ENCODE assay signal across 17 cellular contexts in genomic region chr10:44209806-44210205, GRCh38.
DNase-seq lines count a peak whose midpoint lies in the region; ATAC-seq and TF ChIP-seq lines count a peak whose summit lies in the region.
"Had no signal": no experiment of that assay in that cellular context is flagged by ENCODE, and none has a peak within 500 bp of the region (broad histone marks: within the 10 kb centered on the region; RNA-seq: fewer than 3 reads in every experiment).

No MANE protein-coding gene starts in this region.

- H3K4me3 ChIP-seq in GM23338 (no peak overlapping the region), HEK293 (ENCODE audit: low read depth, low read length) (no peak overlapping the region), neuronal stem cell (ENCODE audit: low read length in 2 of 2) (no peak overlapping the region), tibial artery (no peak overlapping the region)
- H3K4me3 ChIP-seq: GM23248 had no signal

- H3K4me1 Mint-ChIP-seq in GM23338: peaks cover 10% of the 10 kb centered on the region; the same call in 2 of the 3 replicates
- H3K4me1 Mint-ChIP-seq: CD4-positive, alpha-beta memory T cell had no signal

- peak overlapping the region; percentile 86 for H2BK15ac ChIP-seq in neuronal stem cell (ENCODE audit: low read length)

- H3K79me1 ChIP-seq in neuronal stem cell (ENCODE audit: low read depth, low read length): no peaks in the 10 kb centered on the region

- H3K79me2 ChIP-seq in GM23338 (replicated peaks; ENCODE audit: insufficient read depth): no peaks in the 10 kb centered on the region

- CTCF ChIA-PET in HEK293 (lab: Yijun Ruan, JAX): no interaction called here

- DNase-seq in GM23338 (ENCODE audit: low spot score): no peak
- DNase-seq in neuronal stem cell (ENCODE audit: low spot score): peak; percentile 8
- DNase-seq in tibial artery: no peak
- no peak for DNase-seq in NCI-H1092 treated with DMSO at 0.1 percent for 48 hours (lab: John Stamatoyannopoulos, UW)
- no peak for DNase-seq in pons (ENCODE audit: low spot score)
- DNase-seq: C1 segment of cervical spinal cord; Calu3; CD4-positive, alpha-beta memory T cell; COR-L47; DMS53; DMS79 treated with DMSO at 0.1 percent for 48 hours; GF-D8; GM23248; H9; HFFc6 had no signal

- no peak overlapping the region for H2BK12ac ChIP-seq in neuronal stem cell (ENCODE audit: low read length)

- intact Hi-C loops in tibial artery (cut with DNase I; ENCODE audit: low total_unique reads): no loop called here

- H3K23ac ChIP-seq in neuronal stem cell (ENCODE audit: low read depth, low read length, poor library complexity): no peak overlapping the region

- H3K36me3 ChIP-seq in GM23338 (ENCODE audit: insufficient read depth) (no peaks in the 10 kb centered on the region; the same call in 1 of the 2 replicates), HEK293 (ENCODE audit: control insufficient read depth in 2 of 2, insufficient read depth in 1 of 2, low read length in 2 of 2) (no peaks in the 10 kb centered on the region), neuronal stem cell (replicated peaks in 1 of 2; ENCODE audit: control insufficient read depth in 2 of 2, insufficient read depth in 2 of 2, low read length in 2 of 2) (no peaks in the 10 kb centered on the region), tibial artery (no peaks in the 10 kb centered on the region)

- no peak overlapping the region for H2BK120ac ChIP-seq in neuronal stem cell (ENCODE audit: low read depth, low read length)

- TF ChIP-seq CTCF in GM23338 (conservative IDR thresholded peaks at IDR 0.05; ENCODE audit: low read depth in 2 of 2): no peak
- no peak for TF ChIP-seq CTCF in HEK293 (tag by site-specific recombination; IDR thresholded peaks at IDR 0.05)
- no peak for TF ChIP-seq CTCF in tibial artery (IDR thresholded peaks at IDR 0.05)

- H3K27ac Mint-ChIP-seq in GM23338: no peak overlapping the region
- H3K27ac Mint-ChIP-seq: CD4-positive, alpha-beta memory T cell; HFFc6 had no signal

- no peak overlapping the region for H4K8ac ChIP-seq in neuronal stem cell (ENCODE audit: low read depth, low read length)

- no peak overlapping the region for H3K9ac ChIP-seq in neuronal stem cell (ENCODE audit: low read depth, low read length, poor library complexity)
- H3K9ac ChIP-seq: GM23248 had no signal

- no peak overlapping the region for H2AK5ac ChIP-seq in neuronal stem cell (ENCODE audit: low read depth, low read length)

- H3K4me2 ChIP-seq in GM23338 (no peak overlapping the region), neuronal stem cell (ENCODE audit: insufficient read depth, low read length, poor library complexity, severe bottlenecking) (no peak overlapping the region)

- ATAC-seq in GM23338: peak; percentile 68
- ATAC-seq: HCT116 had no signal

- H4K20me1 ChIP-seq in GM23338 (replicated peaks; ENCODE audit: insufficient read depth): no peaks in the 10 kb centered on the region

- H3F3A ChIP-seq in GM23338 (replicated peaks; ENCODE audit: low read depth): no peaks in the 10 kb centered on the region

- POLR2A ChIA-PET in HEK293 (lab: Yijun Ruan, JAX): no interaction called here

- no peak overlapping the region for H2BK5ac ChIP-seq in neuronal stem cell (ENCODE audit: low read length)

- H3K4me1 ChIP-seq in GM23338 (ENCODE audit: insufficient read depth): peaks cover 7% of the 10 kb centered on the region; the same call in 1 of the 2 replicates
- peaks cover 7% of the 10 kb centered on the region; the same call in 1 of the 2 replicates for H3K4me1 ChIP-seq in HEK293 (ENCODE audit: control insufficient read depth, insufficient read depth, low read length)
- H3K4me1 ChIP-seq in neuronal stem cell (ENCODE audit: control insufficient read depth in 2 of 2, insufficient read depth in 1 of 2, low read depth in 1 of 2, low read length in 2 of 2): peaks cover 0 to 17% of the 10 kb centered on the region in 2 donors
- H3K4me1 ChIP-seq in tibial artery: peaks cover 0 to 10% (median 2%) of the 10 kb centered on the region in 4 donors

- H3K27me3 ChIP-seq in GM23338 (ENCODE audit: insufficient read depth) (no peaks in the 10 kb centered on the region), neuronal stem cell (ENCODE audit: control insufficient read depth in 3 of 3, insufficient read depth in 3 of 3, low read depth in 1 of 3, low read length in 3 of 3) (no peaks in the 10 kb centered on the region), tibial artery (no peaks in the 10 kb centered on the region)

- H3K9me2 ChIP-seq in GM23338 (ENCODE audit: insufficient read depth): no peaks in the 10 kb centered on the region

- no peak overlapping the region for H3K4ac ChIP-seq in neuronal stem cell (ENCODE audit: low read length)

- H3K9me3 ChIP-seq in HEK293 (ENCODE audit: control insufficient read depth, insufficient read depth, low read depth, low read length) (no peaks in the 10 kb centered on the region), neuronal stem cell (replicated peaks in 1 of 2; ENCODE audit: control insufficient read depth in 2 of 2, insufficient read depth in 1 of 2, low read depth in 1 of 2, low read length in 2 of 2) (no peaks in the 10 kb centered on the region), tibial artery (no peaks in the 10 kb centered on the region)

- no peak overlapping the region for H3K14ac ChIP-seq in neuronal stem cell (ENCODE audit: low read length)

- H2AFZ ChIP-seq in GM23338 (no peak overlapping the region), neuronal stem cell (ENCODE audit: low read length) (peak overlapping the region; percentile 11)
- H2AFZ ChIP-seq: GM23248 had no signal

- no peaks in the 10 kb centered on the region for H3K27me3 Mint-ChIP-seq in GM23338 (ENCODE audit: insufficient read depth, low read depth, poor library complexity)

- no CpG with 5 or more reads among the region's 4 CpGs for WGBS in neuronal stem cell (ENCODE audit: extremely low coverage in 2 of 2, insufficient read length in 2 of 2, insufficient replicate concordance in 1 of 2), 2 donors

- no peak overlapping the region for H4K91ac ChIP-seq in neuronal stem cell (ENCODE audit: low read depth, low read length, poor library complexity)

- H3K18ac ChIP-seq in neuronal stem cell (ENCODE audit: low read length): no peak overlapping the region

- no peak overlapping the region for H3K4me3 Mint-ChIP-seq in GM23338
- H3K4me3 Mint-ChIP-seq: CD4-positive, alpha-beta memory T cell; H9; HFFc6 had no signal

- peaks cover 16% of the 10 kb centered on the region for H3K9me3 Mint-ChIP-seq in GM23338

- H3K27ac ChIP-seq in GM23338 (ENCODE audit: low read depth): no peak overlapping the region
- H3K27ac ChIP-seq in HEK293 (ENCODE audit: extremely low read depth, low read depth, low read length): no peak overlapping the region
- H3K27ac ChIP-seq in neuronal stem cell (replicated peaks; ENCODE audit: low read length): peak overlapping the region; percentile 35
- H3K27ac ChIP-seq in tibial artery: peak overlapping the region; percentile 13 to 51
- H3K27ac ChIP-seq: GM23248 had no signal

- peaks cover 15% of the 10 kb centered on the region for H3K36me3 Mint-ChIP-seq in GM23338 (ENCODE audit: low read depth)
- H3K36me3 Mint-ChIP-seq: CD4-positive, alpha-beta memory T cell had no signal

TF ChIP-seq in GM23338, 12 proteins besides CTCF, POLR2A, EP300 and RAD21 (continues in another document):
- TF ChIP-seq CREB1 (CRISPR knock-in tag; IDR thresholded peaks at IDR 0.05; ENCODE audit: low read depth) (no peak), NANOG (IDR thresholded peaks at IDR 0.05; ENCODE audit: borderline replicate concordance) (no peak)

TF ChIP-seq in HEK293, 187 proteins besides CTCF, POLR2A, EP300 and RAD21:
- TF ChIP-seq KLF1 (tag by site-specific recombination; IDR thresholded peaks at IDR 0.05) (no peak), ZNF335 (tag by site-specific recombination; conservative IDR thresholded peaks at IDR 0.05) (peak; percentile 57), ZBTB1 (tag by site-specific recombination; IDR thresholded peaks at IDR 0.05) (no peak)
TF ChIP-seq in HEK293: peak in this region for 1.

Comparison
In these comparisons a context has a peak if more than half of its experiments do, and no peak if none do; other contexts are left out.
1. H3K27ac ChIP-seq: peak in neuronal stem cell (single experiment) and tibial artery (2 of 2); none in GM23338 (single experiment) and HEK293 (single experiment).